9 cellular contexts compared by ENCODE assay signal in genomic region chr2:55418072-55418471, GRCh38. TPM values are rescaled to one million over a fixed set of nuclear protein-coding genes. Genes with fewer than 3 reads are reported as not detected.
A peak's percentile ranks its signal among the peaks of the same experiment; 100 is the strongest.
DNase-seq lines count a peak whose midpoint lies in the region; ATAC-seq and TF ChIP-seq lines count a peak whose summit lies in the region.
"Had no signal": no experiment of that assay in that cellular context is flagged by ENCODE, and none has a peak within 500 bp of the region (broad histone marks: within the 10 kb centered on the region; RNA-seq: fewer than 3 reads in every experiment).

No MANE protein-coding gene starts in this region.

- H3K4me3 Mint-ChIP-seq in stimulated activated naive CD8-positive, alpha-beta T cell treated with anti-CD3 and anti-CD28 coated beads, Interleukin-15, Interleukin-2, amounts not matched to agents 100 ng/mL and 50 ng/mL, for 24 hours = peak overlapping the region; percentile 87
- peak overlapping the region; percentile 86 for H3K4me3 Mint-ChIP-seq in mesothelial cell of epicardium

- H3K27ac Mint-ChIP-seq in stimulated activated naive CD8-positive, alpha-beta T cell treated with anti-CD3 and anti-CD28 coated beads, Interleukin-15, Interleukin-2, amounts not matched to agents 100 ng/mL and 50 ng/mL, for 24 hours = no peak overlapping the region
- peak overlapping the region; percentile 23 for H3K27ac Mint-ChIP-seq in mesothelial cell of epicardium

- peaks cover 32% of the 10 kb centered on the region for H3K4me1 Mint-ChIP-seq in stimulated activated naive CD8-positive, alpha-beta T cell treated with anti-CD3 and anti-CD28 coated beads, Interleukin-15, Interleukin-2, amounts not matched to agents 100 ng/mL and 50 ng/mL, for 24 hours (ENCODE audit: low read depth)
- H3K4me1 Mint-ChIP-seq in mesothelial cell of epicardium = peaks cover 25% of the 10 kb centered on the region

- in situ Hi-C loops in astrocyte of the spinal cord (cut with HindIII; ENCODE audit: low sequenced_read_pairs) = no loop called here

- no peaks in the 10 kb centered on the region for H3K36me3 Mint-ChIP-seq in stimulated activated naive CD8-positive, alpha-beta T cell treated with anti-CD3 and anti-CD28 coated beads, Interleukin-15, Interleukin-2, amounts not matched to agents 100 ng/mL and 50 ng/mL, for 24 hours (ENCODE audit: low read depth)
- no peaks in the 10 kb centered on the region for H3K36me3 Mint-ChIP-seq in mesothelial cell of epicardium

- TF ChIP-seq CTCF in astrocyte of the spinal cord (IDR thresholded peaks at IDR 0.05; ENCODE audit: low read depth, low read length) (no peak), mesothelial cell of epicardium (IDR thresholded peaks at IDR 0.05; ENCODE audit: unreplicated experiment) (no peak)

- DNase-seq in stimulated activated naive CD8-positive, alpha-beta T cell treated with anti-CD3 and anti-CD28 coated beads, Interleukin-15, Interleukin-2, amounts not matched to agents 100 U/mL and 50 U/mL, for 24 hours = no peak
- DNase-seq in astrocyte of the spinal cord (ENCODE audit: low read depth, low spot score) (peak; percentile 29), mesothelial cell of epicardium (ENCODE audit: low spot score in 2 of 2, unreplicated experiment in 2 of 2) (no peak), MV-4-11 (lab: John Stamatoyannopoulos, UW) (no peak), RPMI8226 (no peak)
- DNase-seq: GDM1 had no signal

- peak overlapping the region; percentile 98 for H3K4me3 ChIP-seq in astrocyte of the spinal cord (ENCODE audit: low read depth, low read length)

- no peaks in the 10 kb centered on the region for H3K9me3 Mint-ChIP-seq in stimulated activated naive CD8-positive, alpha-beta T cell treated with anti-CD3 and anti-CD28 coated beads, Interleukin-15, Interleukin-2, amounts not matched to agents 100 ng/mL and 50 ng/mL, for 24 hours
- no peaks in the 10 kb centered on the region for H3K9me3 Mint-ChIP-seq in mesothelial cell of epicardium

- no peak for ATAC-seq in stimulated activated naive CD8-positive, alpha-beta T cell treated with anti-CD3 and anti-CD28 coated beads, Interleukin-15, Interleukin-2, amounts not matched to agents 100 U/mL and 50 U/mL, for 24 hours
- ATAC-seq in GM19467 (IDR thresholded peaks at IDR 0.05; ENCODE audit: unreplicated experiment) (no peak), HG03139 (IDR thresholded peaks at IDR 0.05; ENCODE audit: unreplicated experiment) (no peak)

- peaks cover 7% of the 10 kb centered on the region for H3K27me3 Mint-ChIP-seq in stimulated activated naive CD8-positive, alpha-beta T cell treated with anti-CD3 and anti-CD28 coated beads, Interleukin-15, Interleukin-2, amounts not matched to agents 100 ng/mL and 50 ng/mL, for 24 hours
- H3K27me3 Mint-ChIP-seq in mesothelial cell of epicardium (ENCODE audit: low read depth) = peaks cover 4% of the 10 kb centered on the region

RNA-seq across cellular contexts. Expression of gene CCDC88A, which starts 1.6 kb away (rescaled TPM):
- 48.6 to 60.1 TPM (median 51.9 TPM) in 3 replicates for total RNA-seq in mesothelial cell of epicardium
